In genomic region chr1:85496881-85497582, GRCh38 we compare ENCODE assay signal across 2 cellular contexts.
TF ChIP-seq lines count a peak whose summit lies in the region.

No MANE protein-coding gene starts in this region.

TF ChIP-seq in HCT116, 20 proteins besides CTCF, POLR2A, EP300 and RAD21 (continued from another document):
- TF ChIP-seq YY1 (IDR thresholded peaks at IDR 0.05; ENCODE audit: extremely low read depth, insufficient replicate concordance, low read depth, low read length) (no peak), TCF7L2 (IDR thresholded peaks at IDR 0.05; ENCODE audit: borderline replicate concordance, extremely low read depth, insufficient read depth, insufficient read length) (no peak), EGR1 (IDR thresholded peaks at IDR 0.05; ENCODE audit: low read depth) (no peak)

TF ChIP-seq in SK-N-SH, 30 proteins besides CTCF, POLR2A, EP300 and RAD21 (continued from another document):
- no peak for TF ChIP-seq USF2 (IDR thresholded peaks at IDR 0.05; ENCODE audit: borderline replicate concordance, low read depth, low read length)
- TF ChIP-seq MAX (IDR thresholded peaks at IDR 0.05; ENCODE audit: low read depth) = no peak
- no peak for TF ChIP-seq ZBTB33 (IDR thresholded peaks at IDR 0.05; ENCODE audit: borderline replicate concordance, low read depth)
- TF ChIP-seq ELF1 (IDR thresholded peaks at IDR 0.05) = no peak
